ENCODE assay signal across 39 cellular contexts in the genomic region with DNA sequence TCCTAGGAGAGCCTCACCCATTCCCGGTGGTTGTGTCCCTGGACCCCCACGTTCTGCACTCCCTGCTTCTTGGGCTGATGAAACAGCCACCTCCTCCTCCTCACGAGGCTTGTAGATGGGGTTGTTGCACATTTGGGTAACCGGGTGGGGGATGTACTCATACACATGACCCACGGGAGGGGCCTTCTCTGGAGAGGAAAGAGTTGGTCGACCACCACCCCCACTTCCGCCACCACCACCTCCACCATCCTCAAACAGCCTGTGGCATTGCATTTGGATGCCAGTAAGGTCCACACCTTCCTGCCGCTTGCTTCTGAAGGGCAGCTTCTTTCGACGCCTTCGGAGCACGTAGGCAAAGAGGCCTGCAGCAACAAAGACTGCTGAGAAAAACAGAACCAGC. TPM values are rescaled to one million over a fixed set of nuclear protein-coding genes. Genes with fewer than 3 reads are reported as not detected.
"Had no signal": no experiment of that assay in that cellular context is flagged by ENCODE, and none has a peak within 500 bp of the region (broad histone marks: within the 10 kb centered on the region; RNA-seq: fewer than 3 reads in every experiment).

No MANE protein-coding gene starts in this region.

- DNase-seq: activated effector memory CD4-positive, alpha-beta T cell treated with anti-CD3 and anti-CD28 coated beads, Interleukin-2, amount 50 U/mL, for 16 hours; activated effector memory CD4-positive, alpha-beta T cell treated with Interleukin-2 at 50 U/mL for 16 hours; activated gamma-delta T cell; activated gamma-delta T cell treated with Interleukin-2 at 50 U/mL for 16 hours; activated naive CD4-positive, alpha-beta T cell; activated naive CD4-positive, alpha-beta T cell treated with anti-CD3 and anti-CD28 coated beads for 36 hours; activated naive CD4-positive, alpha-beta T cell treated with anti-CD3 and anti-CD28 coated beads, Interleukin-2, amount 10 ng/mL, durations not matched to agents 7 days and 5 days; activated naive CD4-positive, alpha-beta T cell treated with anti-CD3 and anti-CD28 coated beads, Interleukin-2, amount 50 U/mL, for 16 hours; activated naive CD4-positive, alpha-beta T cell treated with Interleukin-2 at 50 U/mL for 16 hours; activated naive CD8-positive, alpha-beta T cell treated with anti-CD3 and anti-CD28 coated beads for 36 hours; activated naive CD8-positive, alpha-beta T cell treated with anti-CD3 and anti-CD28 coated beads, Interleukin-2, amount 10 ng/mL, durations not matched to agents 7 days and 5 days; activated naive CD8-positive, alpha-beta T cell treated with anti-CD3 and anti-CD28 coated beads, Interleukin-2, amount 50 U/mL, for 24 hours; activated T-cell treated with anti-CD3 and anti-CD28 coated beads, Interleukin-2, amount 50 U/mL, for 1 hour; activated T-cell treated with anti-CD3 and anti-CD28 coated beads, Interleukin-2, amount 50 U/mL, for 24 hours; activated T-cell treated with anti-CD3 and anti-CD28 coated beads, Interleukin-2, amount 50 U/mL, for 4 hours; activated T-cell treated with anti-CD3 and anti-CD28 coated beads, Interleukin-2, amount 50 U/mL, for 48 hours; activated T-cell treated with anti-CD3 and anti-CD28 coated beads, Interleukin-2, amount 50 U/mL, for 72 hours; adrenal gland; amniotic stem cell; amygdala; anterior cingulate cortex; aorta; body of pancreas; brain microvascular endothelial cell; caudate nucleus; central memory CD4-positive, alpha-beta T cell; cerebellar nuclear complex had no signal

- H3K27ac Mint-ChIP-seq: activated naive CD4-positive, alpha-beta T cell treated with anti-CD3 and anti-CD28 coated beads for 36 hours; activated naive CD4-positive, alpha-beta T cell treated with anti-CD3 and anti-CD28 coated beads, Interleukin-2, amount 10 ng/mL, durations not matched to agents 7 days and 5 days; activated naive CD4-positive, alpha-beta T cell treated with anti-CD3 and anti-CD28 coated beads, Interleukin-2, amount 50 U/mL, for 24 hours; activated naive CD4-positive, alpha-beta T cell treated with anti-CD3 and anti-CD28 coated beads, Interleukin-2, amount 50 U/mL, for 72 hours; activated naive CD8-positive, alpha-beta T cell; activated naive CD8-positive, alpha-beta T cell treated with anti-CD3 and anti-CD28 coated beads for 36 hours; activated naive CD8-positive, alpha-beta T cell treated with anti-CD3 and anti-CD28 coated beads, Interleukin-2, amount 10 ng/mL, durations not matched to agents 7 days and 5 days; activated naive CD8-positive, alpha-beta T cell treated with anti-CD3 and anti-CD28 coated beads, Interleukin-2, amount 50 U/mL, for 24 hours; activated T-cell treated with anti-CD3 and anti-CD28 coated beads, Interleukin-2, amount 50 U/mL, for 24 hours; activated T-cell treated with anti-CD3 and anti-CD28 coated beads, Interleukin-2, amount 50 U/mL, for 72 hours; activated T-helper 1 cell treated with anti-CD3 and anti-CD28 coated beads, Interleukin-12 subunit alpha, Interleukin-12 subunit beta, Interleukin-2, Interleukin-4 antibody, amounts not matched to agents 30 ng/mL and 10 ng/mL and 1 ng/mL, durations not matched to agents 14 hours and 24 hours and 36 hours; activated T-helper 17 cell treated with anti-CD3 and anti-CD28 coated beads, Interleukin-2, amount 50 U/mL, for 72 hours; activated T-helper 2 cell treated with anti-CD3 and anti-CD28 coated beads, Interferon-gamma antibody, Interleukin-2, Interleukin-4, amounts not matched to agents 10 μg/mL and 5 μg/mL and 100 μg/mL, durations not matched to agents 14 hours and 24 hours and 36 hours; brain had no signal

- H3K27ac ChIP-seq: adrenal gland, ascending aorta, body of pancreas, brain microvascular endothelial cell, breast epithelium, cardiac muscle cell had no signal

- H3K9me3 ChIP-seq: adrenal gland, ascending aorta, body of pancreas, breast epithelium had no signal

- H3K36me3 Mint-ChIP-seq: activated naive CD4-positive, alpha-beta T cell treated with anti-CD3 and anti-CD28 coated beads, Interleukin-2, amount 50 U/mL, for 24 hours; activated naive CD4-positive, alpha-beta T cell treated with anti-CD3 and anti-CD28 coated beads, Interleukin-2, amount 50 U/mL, for 72 hours; activated naive CD8-positive, alpha-beta T cell; activated naive CD8-positive, alpha-beta T cell treated with anti-CD3 and anti-CD28 coated beads for 36 hours; activated naive CD8-positive, alpha-beta T cell treated with anti-CD3 and anti-CD28 coated beads, Interleukin-2, amount 10 ng/mL, durations not matched to agents 7 days and 5 days had no signal

- ATAC-seq: activated naive CD4-positive, alpha-beta T cell treated with anti-CD3 and anti-CD28 coated beads, Interleukin-2, amount 50 U/mL, for 72 hours; activated naive CD8-positive, alpha-beta T cell treated with anti-CD3 and anti-CD28 coated beads, Interleukin-2, amount 50 U/mL, for 24 hours; activated T-cell treated with anti-CD3 and anti-CD28 coated beads, Interleukin-2, amount 50 U/mL, for 4 hours; activated T-cell treated with anti-CD3 and anti-CD28 coated beads, Interleukin-2, amount 50 U/mL, for 72 hours; activated T-helper 17 cell treated with anti-CD3 and anti-CD28 coated beads, Interleukin-2, amount 50 U/mL, for 72 hours; body of pancreas had no signal

- H3K4me1 Mint-ChIP-seq: activated naive CD4-positive, alpha-beta T cell treated with anti-CD3 and anti-CD28 coated beads, Interleukin-2, amount 10 ng/mL, durations not matched to agents 7 days and 5 days; activated naive CD4-positive, alpha-beta T cell treated with anti-CD3 and anti-CD28 coated beads, Interleukin-2, amount 50 U/mL, for 24 hours; activated naive CD8-positive, alpha-beta T cell treated with anti-CD3 and anti-CD28 coated beads for 36 hours; activated naive CD8-positive, alpha-beta T cell treated with anti-CD3 and anti-CD28 coated beads, Interleukin-2, amount 10 ng/mL, durations not matched to agents 7 days and 5 days; activated naive CD8-positive, alpha-beta T cell treated with anti-CD3 and anti-CD28 coated beads, Interleukin-2, amount 50 U/mL, for 24 hours; activated T-helper 17 cell treated with anti-CD3 and anti-CD28 coated beads, Interleukin-2, amount 50 U/mL, for 72 hours; central memory CD8-positive, alpha-beta T cell had no signal

- H3K4me1 ChIP-seq: adrenal gland, ascending aorta, breast epithelium had no signal

- H3K4me3 Mint-ChIP-seq: activated naive CD4-positive, alpha-beta T cell treated with anti-CD3 and anti-CD28 coated beads for 36 hours; activated naive CD4-positive, alpha-beta T cell treated with anti-CD3 and anti-CD28 coated beads, Interleukin-2, amount 10 ng/mL, durations not matched to agents 7 days and 5 days; activated naive CD4-positive, alpha-beta T cell treated with anti-CD3 and anti-CD28 coated beads, Interleukin-2, amount 50 U/mL, for 24 hours; activated naive CD8-positive, alpha-beta T cell; activated naive CD8-positive, alpha-beta T cell treated with anti-CD3 and anti-CD28 coated beads for 36 hours; activated naive CD8-positive, alpha-beta T cell treated with anti-CD3 and anti-CD28 coated beads, Interleukin-2, amount 10 ng/mL, durations not matched to agents 7 days and 5 days; activated naive CD8-positive, alpha-beta T cell treated with anti-CD3 and anti-CD28 coated beads, Interleukin-2, amount 50 U/mL, for 24 hours; activated T-cell treated with anti-CD3 and anti-CD28 coated beads, Interleukin-2, amount 50 U/mL, for 24 hours; activated T-cell treated with anti-CD3 and anti-CD28 coated beads, Interleukin-2, amount 50 U/mL, for 4 hours; activated T-cell treated with anti-CD3 and anti-CD28 coated beads, Interleukin-2, amount 50 U/mL, for 72 hours; activated T-helper 1 cell treated with anti-CD3 and anti-CD28 coated beads, Interleukin-12 subunit alpha, Interleukin-12 subunit beta, Interleukin-2, Interleukin-4 antibody, amounts not matched to agents 30 ng/mL and 10 ng/mL and 1 ng/mL, durations not matched to agents 14 hours and 24 hours and 36 hours; activated T-helper 17 cell treated with anti-CD3 and anti-CD28 coated beads, Interleukin-2, amount 50 U/mL, for 72 hours; brain; central memory CD8-positive, alpha-beta T cell had no signal

- H3K9me3 Mint-ChIP-seq: activated naive CD4-positive, alpha-beta T cell treated with anti-CD3 and anti-CD28 coated beads for 36 hours; activated naive CD4-positive, alpha-beta T cell treated with anti-CD3 and anti-CD28 coated beads, Interleukin-2, amount 10 ng/mL, durations not matched to agents 7 days and 5 days; activated naive CD4-positive, alpha-beta T cell treated with anti-CD3 and anti-CD28 coated beads, Interleukin-2, amount 50 U/mL, for 24 hours; activated naive CD4-positive, alpha-beta T cell treated with anti-CD3 and anti-CD28 coated beads, Interleukin-2, amount 50 U/mL, for 72 hours; activated naive CD8-positive, alpha-beta T cell treated with anti-CD3 and anti-CD28 coated beads for 36 hours; activated naive CD8-positive, alpha-beta T cell treated with anti-CD3 and anti-CD28 coated beads, Interleukin-2, amount 10 ng/mL, durations not matched to agents 7 days and 5 days; activated naive CD8-positive, alpha-beta T cell treated with anti-CD3 and anti-CD28 coated beads, Interleukin-2, amount 50 U/mL, for 24 hours; activated T-cell treated with anti-CD3 and anti-CD28 coated beads, Interleukin-2, amount 50 U/mL, for 24 hours; activated T-cell treated with anti-CD3 and anti-CD28 coated beads, Interleukin-2, amount 50 U/mL, for 4 hours; activated T-helper 1 cell treated with anti-CD3 and anti-CD28 coated beads, Interleukin-12 subunit alpha, Interleukin-12 subunit beta, Interleukin-2, Interleukin-4 antibody, amounts not matched to agents 30 ng/mL and 10 ng/mL and 1 ng/mL, durations not matched to agents 14 hours and 24 hours and 36 hours; activated T-helper 17 cell treated with anti-CD3 and anti-CD28 coated beads, Interleukin-2, amount 50 U/mL, for 72 hours; activated T-helper 2 cell treated with anti-CD3 and anti-CD28 coated beads, Interferon-gamma antibody, Interleukin-2, Interleukin-4, amounts not matched to agents 10 μg/mL and 5 μg/mL and 100 μg/mL, durations not matched to agents 14 hours and 24 hours and 36 hours; brain; central memory CD8-positive, alpha-beta T cell had no signal

- H3K36me3 ChIP-seq: adrenal gland, ascending aorta, brain microvascular endothelial cell, breast epithelium, cardiac muscle cell had no signal

- H3K4me3 ChIP-seq: adrenal gland, ascending aorta, body of pancreas, breast epithelium, cardiac muscle cell had no signal

RNA-seq across cellular contexts. Expression of a gene that starts 7.7 kb away (rescaled TPM):
- total RNA-seq: activated naive CD4-positive, alpha-beta T cell treated with anti-CD3 and anti-CD28 coated beads for 36 hours; activated naive CD4-positive, alpha-beta T cell treated with anti-CD3 and anti-CD28 coated beads, Interleukin-2, amount 50 U/mL, for 72 hours; activated naive CD8-positive, alpha-beta T cell treated with anti-CD3 and anti-CD28 coated beads for 36 hours; activated naive CD8-positive, alpha-beta T cell treated with anti-CD3 and anti-CD28 coated beads, Interleukin-2, amount 10 ng/mL, durations not matched to agents 7 days and 5 days; activated T-cell treated with anti-CD3 and anti-CD28 coated beads, Interleukin-2, amount 50 U/mL, for 4 hours; activated T-cell treated with anti-CD3 and anti-CD28 coated beads, Interleukin-2, amount 50 U/mL, for 72 hours; activated T-helper 1 cell treated with anti-CD3 and anti-CD28 coated beads, Interleukin-12 subunit alpha, Interleukin-12 subunit beta, Interleukin-2, Interleukin-4 antibody, amounts not matched to agents 30 ng/mL and 10 ng/mL and 1 ng/mL, durations not matched to agents 14 hours and 24 hours and 36 hours; activated T-helper 17 cell treated with anti-CD3 and anti-CD28 coated beads, Interleukin-2, amount 50 U/mL, for 72 hours; activated T-helper 2 cell treated with anti-CD3 and anti-CD28 coated beads, Interferon-gamma antibody, Interleukin-2, Interleukin-4, amounts not matched to agents 10 μg/mL and 5 μg/mL and 100 μg/mL, durations not matched to agents 14 hours and 24 hours and 36 hours; ascending aorta; body of pancreas; cardiac septum had no signal
- polyA plus RNA-seq: cardiac muscle cell had no signal
